In the genomic region with DNA sequence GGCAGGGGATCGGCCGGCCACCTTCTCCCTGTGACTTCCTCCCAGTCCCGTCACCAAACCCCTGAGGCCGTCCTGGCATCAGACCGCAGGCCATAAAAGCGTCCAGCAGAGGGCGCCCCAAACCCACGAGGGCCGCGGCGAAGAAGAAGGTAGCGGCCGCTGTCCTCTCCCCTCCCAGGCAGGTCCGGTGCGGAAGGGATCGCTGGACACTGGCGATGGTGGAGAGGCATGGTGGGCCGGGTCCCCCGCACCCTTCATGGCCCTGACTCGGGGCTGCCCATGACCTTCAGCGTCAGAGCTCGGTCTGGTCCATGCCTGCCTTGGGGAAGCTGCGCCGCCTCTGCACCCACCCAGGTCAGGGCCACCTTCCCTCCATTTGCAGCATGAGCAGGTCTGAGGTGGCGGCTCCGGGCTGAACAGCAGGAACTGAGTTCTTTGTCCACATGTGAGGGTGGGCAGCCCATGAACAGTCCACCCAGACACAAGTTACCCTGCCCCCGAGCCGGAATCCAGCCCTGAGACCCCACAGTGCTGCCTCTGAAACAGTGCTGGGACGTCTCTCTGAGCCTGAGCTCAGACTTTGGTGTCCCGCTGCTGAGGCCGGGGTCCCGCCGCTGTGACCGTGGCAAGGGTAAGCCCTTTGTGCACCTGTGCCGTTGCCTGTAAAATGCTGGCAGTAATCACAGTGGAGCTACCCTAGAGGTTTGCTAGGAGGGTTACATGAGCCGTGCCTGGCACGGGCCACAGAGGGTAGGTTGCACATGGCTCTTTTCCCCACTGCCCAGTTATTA, we compare ENCODE assay signal across 8 cellular contexts. TPM values are rescaled to one million over a fixed set of nuclear protein-coding genes. Genes with fewer than 3 reads are reported as not detected.
A peak's percentile ranks its signal among the peaks of the same experiment; 100 is the strongest.
DNase-seq lines count a peak whose midpoint lies in the region; ATAC-seq and TF ChIP-seq lines count a peak whose summit lies in the region.

No MANE protein-coding gene starts in this region.

- peak; percentile 77 for ATAC-seq in GM21526 (IDR thresholded peaks at IDR 0.05; ENCODE audit: low FRiP score, unreplicated experiment)
- peak; percentile 98 for ATAC-seq in activated T-helper 17 cell treated with anti-CD3 and anti-CD28 coated beads, Interleukin-2, amount 50 U/mL, for 72 hours (replicated peaks)

- H3K27ac Mint-ChIP-seq in activated T-helper 17 cell treated with anti-CD3 and anti-CD28 coated beads, Interleukin-2, amount 50 U/mL, for 72 hours, result no peak overlapping the region
- no peak overlapping the region for H3K27ac Mint-ChIP-seq in neural progenitor cell
- no peak overlapping the region for H3K27ac Mint-ChIP-seq in stimulated activated naive CD8-positive, alpha-beta T cell treated with anti-CD3 and anti-CD28 coated beads, Interleukin-15, Interleukin-2, amounts not matched to agents 100 ng/mL and 50 ng/mL, for 24 hours

- no peak overlapping the region for H3K27ac ChIP-seq in KMS-11
- no peak overlapping the region for H3K27ac ChIP-seq in neural progenitor cell

- H3F3A ChIP-seq in neural progenitor cell (ENCODE audit: low read depth), result no peaks in the 10 kb centered on the region

- peak overlapping the region; percentile 96 for H3K4me2 ChIP-seq in KMS-11
- H3K4me2 ChIP-seq in neural progenitor cell, result peak overlapping the region; percentile 65

- H2AFZ ChIP-seq in KMS-11 (ENCODE audit: low read depth) (peak overlapping the region; percentile 97), neural progenitor cell (replicated peaks) (peak overlapping the region; percentile 88)

- no peaks in the 10 kb centered on the region for H3K9me3 Mint-ChIP-seq in activated T-helper 17 cell treated with anti-CD3 and anti-CD28 coated beads, Interleukin-2, amount 50 U/mL, for 72 hours
- H3K9me3 Mint-ChIP-seq in neural progenitor cell, result peaks cover 4% of the 10 kb centered on the region
- H3K9me3 Mint-ChIP-seq in stimulated activated naive CD8-positive, alpha-beta T cell treated with anti-CD3 and anti-CD28 coated beads, Interleukin-15, Interleukin-2, amounts not matched to agents 100 ng/mL and 50 ng/mL, for 24 hours, result no peaks in the 10 kb centered on the region

- no peaks in the 10 kb centered on the region for H3K4me1 Mint-ChIP-seq in activated T-helper 17 cell treated with anti-CD3 and anti-CD28 coated beads, Interleukin-2, amount 50 U/mL, for 72 hours
- H3K4me1 Mint-ChIP-seq in neural progenitor cell, result peaks cover 9% of the 10 kb centered on the region
- no peaks in the 10 kb centered on the region for H3K4me1 Mint-ChIP-seq in stimulated activated naive CD8-positive, alpha-beta T cell treated with anti-CD3 and anti-CD28 coated beads, Interleukin-15, Interleukin-2, amounts not matched to agents 100 ng/mL and 50 ng/mL, for 24 hours (ENCODE audit: low read depth)

- H4K20me1 ChIP-seq in KMS-11 (ENCODE audit: insufficient read depth), result no peaks in the 10 kb centered on the region
- no peaks in the 10 kb centered on the region for H4K20me1 ChIP-seq in neural progenitor cell (ENCODE audit: low read depth)

- H3K9ac ChIP-seq in KMS-11 (peak overlapping the region; percentile 20; the same call in 1 of the 2 replicates), neural progenitor cell (no peak overlapping the region)

- TF ChIP-seq CTCF in KMS-11 (conservative IDR thresholded peaks at IDR 0.05; ENCODE audit: low read depth, low read length), result peak; percentile 90
- TF ChIP-seq CTCF in fibroblast of villous mesenchyme (IDR thresholded peaks at IDR 0.05; ENCODE audit: insufficient read depth, low read depth, low read length), result peak; percentile 91
- peak; percentile 97 for TF ChIP-seq CTCF in neural progenitor cell (IDR thresholded peaks at IDR 0.05)

- no peak overlapping the region for H3K4me3 ChIP-seq in KMS-11 (IDR thresholded peaks at IDR 0.05; ENCODE audit: insufficient read depth, low read depth, low read length)
- H3K4me3 ChIP-seq in fibroblast of villous mesenchyme (ENCODE audit: low read depth, low read length), result peak overlapping the region; percentile 4
- H3K4me3 ChIP-seq in neural progenitor cell, result peak overlapping the region; percentile 30

- H3K4me1 ChIP-seq in KMS-11 (ENCODE audit: low read depth, poor library complexity, severe bottlenecking) (peaks cover 30% of the 10 kb centered on the region), neural progenitor cell (no peaks in the 10 kb centered on the region)

- DNase-seq in CMK (ENCODE audit: low read depth), result peak; percentile 61
- DNase-seq in RPMI8226, result peak; percentile 77
- DNase-seq in fibroblast of villous mesenchyme (ENCODE audit: low read depth), result peak; percentile 69
- DNase-seq in neural progenitor cell (ENCODE audit: low spot score), result peak; percentile 91

- H3K27me3 ChIP-seq in KMS-11 (ENCODE audit: insufficient read depth, low read depth) (no peaks in the 10 kb centered on the region), neural progenitor cell (peaks cover 9% of the 10 kb centered on the region)

- H3K36me3 ChIP-seq in KMS-11 (ENCODE audit: insufficient read depth), result no peaks in the 10 kb centered on the region
- H3K36me3 ChIP-seq in neural progenitor cell, result no peaks in the 10 kb centered on the region

- H3K9me3 ChIP-seq in neural progenitor cell (ENCODE audit: low read depth), result no peaks in the 10 kb centered on the region

- H3K4me3 Mint-ChIP-seq in activated T-helper 17 cell treated with anti-CD3 and anti-CD28 coated beads, Interleukin-2, amount 50 U/mL, for 72 hours, result no peak overlapping the region
- H3K4me3 Mint-ChIP-seq in neural progenitor cell, result no peak overlapping the region
- H3K4me3 Mint-ChIP-seq in stimulated activated naive CD8-positive, alpha-beta T cell treated with anti-CD3 and anti-CD28 coated beads, Interleukin-15, Interleukin-2, amounts not matched to agents 100 ng/mL and 50 ng/mL, for 24 hours, result peak overlapping the region; percentile 13

- H3K27me3 Mint-ChIP-seq in activated T-helper 17 cell treated with anti-CD3 and anti-CD28 coated beads, Interleukin-2, amount 50 U/mL, for 72 hours, result peaks cover 3% of the 10 kb centered on the region
- H3K27me3 Mint-ChIP-seq in neural progenitor cell (ENCODE audit: insufficient read depth, low read depth), result peaks cover 6% of the 10 kb centered on the region
- H3K27me3 Mint-ChIP-seq in stimulated activated naive CD8-positive, alpha-beta T cell treated with anti-CD3 and anti-CD28 coated beads, Interleukin-15, Interleukin-2, amounts not matched to agents 100 ng/mL and 50 ng/mL, for 24 hours, result peaks cover 3% of the 10 kb centered on the region

- H3K79me2 ChIP-seq in KMS-11 (ENCODE audit: insufficient read depth, low read depth) (no peaks in the 10 kb centered on the region), neural progenitor cell (ENCODE audit: low read depth) (no peaks in the 10 kb centered on the region)

- H3K36me3 Mint-ChIP-seq in activated T-helper 17 cell treated with anti-CD3 and anti-CD28 coated beads, Interleukin-2, amount 50 U/mL, for 72 hours (ENCODE audit: low read depth), result no peaks in the 10 kb centered on the region
- H3K36me3 Mint-ChIP-seq in neural progenitor cell, result no peaks in the 10 kb centered on the region
- no peaks in the 10 kb centered on the region for H3K36me3 Mint-ChIP-seq in stimulated activated naive CD8-positive, alpha-beta T cell treated with anti-CD3 and anti-CD28 coated beads, Interleukin-15, Interleukin-2, amounts not matched to agents 100 ng/mL and 50 ng/mL, for 24 hours (ENCODE audit: low read depth)

RNA-seq across cellular contexts. Expression of a gene that starts 40.8 kb away (rescaled TPM):
- 10 to 100 TPM; 28.5 to 57.5 TPM for total RNA-seq in activated T-helper 17 cell treated with anti-CD3 and anti-CD28 coated beads, Interleukin-2, amount 50 U/mL, for 72 hours
- total RNA-seq in fibroblast of villous mesenchyme, result 7.8 and 9.3 TPM in 2 replicates
- total RNA-seq in neural progenitor cell (ENCODE audit: low replicate concordance), result 6.6 and 12.5 TPM in 2 replicates
